ENCODE assay signal across 22 cellular contexts in genomic region chr12:89213139-89213538, GRCh38.
DNase-seq lines count a peak whose midpoint lies in the region; ATAC-seq and TF ChIP-seq lines count a peak whose summit lies in the region.
"Had no signal": no experiment of that assay in that cellular context is flagged by ENCODE, and none has a peak within 500 bp of the region (broad histone marks: within the 10 kb centered on the region; RNA-seq: fewer than 3 reads in every experiment).

No MANE protein-coding gene starts in this region.

- H3K27me3 ChIP-seq in left ventricle myocardium inferior (ENCODE audit: low read depth) (no peaks in the 10 kb centered on the region), right atrium auricular region (no peaks in the 10 kb centered on the region), breast epithelium (no peaks in the 10 kb centered on the region), thyroid gland (no peaks in the 10 kb centered on the region)

- peaks cover 0 to 18% (median 13%) of the 10 kb centered on the region in 4 donors for H3K4me1 Mint-ChIP-seq in naive thymus-derived CD8-positive, alpha-beta T cell

- ATAC-seq in mucosa of descending colon (peak; percentile 36), HG02973 (IDR thresholded peaks at IDR 0.05; ENCODE audit: unreplicated experiment) (no peak)
- no peak for ATAC-seq in naive thymus-derived CD8-positive, alpha-beta T cell
- ATAC-seq: GM12878, K562 had no signal

- H3K4me3 Mint-ChIP-seq in naive thymus-derived CD8-positive, alpha-beta T cell, result no peak overlapping the region
- H3K4me3 Mint-ChIP-seq: CD4-positive, CD25-positive, alpha-beta regulatory T cell had no signal

- no peaks in the 10 kb centered on the region for H3K36me3 Mint-ChIP-seq in naive thymus-derived CD8-positive, alpha-beta T cell
- H3K36me3 Mint-ChIP-seq: CD4-positive, CD25-positive, alpha-beta regulatory T cell had no signal

- no peak overlapping the region for H3K4me3 ChIP-seq in left ventricle myocardium inferior
- no peak overlapping the region for H3K4me3 ChIP-seq in right atrium auricular region
- no peak overlapping the region for H3K4me3 ChIP-seq in breast epithelium
- no peak overlapping the region for H3K4me3 ChIP-seq in mucosa of descending colon
- no peak overlapping the region for H3K4me3 ChIP-seq in thyroid gland (replicated peaks in 1 of 3)
- H3K4me3 ChIP-seq: GM12878, K562 had no signal

- H3K27me3 Mint-ChIP-seq in naive thymus-derived CD8-positive, alpha-beta T cell, result peaks cover 0 to 5% (median 2%) of the 10 kb centered on the region in 5 donors

- POLR2A ChIA-PET in naive thymus-derived CD8-positive, alpha-beta T cell (lab: Charles Lee), result no interaction called here

- 73 to 81% methylated on average over 1 of the region's 1 CpG for WGBS in thyroid gland, 2 donors

- no peak for TF ChIP-seq CTCF in left ventricle myocardium inferior (IDR thresholded peaks at IDR 0.05; ENCODE audit: borderline replicate concordance)
- TF ChIP-seq CTCF in right atrium auricular region (IDR thresholded peaks at IDR 0.05), result no peak
- TF ChIP-seq CTCF in breast epithelium (IDR thresholded peaks at IDR 0.05), result no peak
- no peak for TF ChIP-seq CTCF in mucosa of descending colon (IDR thresholded peaks at IDR 0.05)
- no peak for TF ChIP-seq CTCF in thyroid gland (IDR thresholded peaks at IDR 0.05)

- H3K9me3 ChIP-seq in left ventricle myocardium inferior (replicated peaks) (no peaks in the 10 kb centered on the region), right atrium auricular region (no peaks in the 10 kb centered on the region), breast epithelium (no peaks in the 10 kb centered on the region), mucosa of descending colon (no peaks in the 10 kb centered on the region), thyroid gland (no peaks in the 10 kb centered on the region)

- H3K9me3 Mint-ChIP-seq in naive thymus-derived CD8-positive, alpha-beta T cell, result no peaks in the 10 kb centered on the region
- H3K9me3 Mint-ChIP-seq: CD4-positive, CD25-positive, alpha-beta regulatory T cell had no signal

- H3K27ac Mint-ChIP-seq in naive thymus-derived CD8-positive, alpha-beta T cell, result no peak overlapping the region

- H3K36me3 ChIP-seq in left ventricle myocardium inferior, result no peaks in the 10 kb centered on the region
- no peaks in the 10 kb centered on the region for H3K36me3 ChIP-seq in right atrium auricular region
- H3K36me3 ChIP-seq in breast epithelium, result no peaks in the 10 kb centered on the region
- no peaks in the 10 kb centered on the region for H3K36me3 ChIP-seq in mucosa of descending colon (ENCODE audit: low read depth)
- H3K36me3 ChIP-seq in thyroid gland, result no peaks in the 10 kb centered on the region

- intact Hi-C loops in left ventricle myocardium inferior (cut with micrococcal nuclease), result no loop called here
- intact Hi-C loops in breast epithelium (cut with DNase I; ENCODE audit: low total_unique reads), result no loop called here
- intact Hi-C loops in mucosa of descending colon (cut with DNase I, micrococcal nuclease), result no loop called here
- intact Hi-C loops in thyroid gland (cut with DNase I), result no loop called here

- no peak for TF ChIP-seq POLR2A in breast epithelium (IDR thresholded peaks at IDR 0.05)
- no peak for TF ChIP-seq POLR2A in thyroid gland (IDR thresholded peaks at IDR 0.05)

- DNase-seq in left ventricle myocardium inferior (no peak), right atrium auricular region (ENCODE audit: low spot score) (no peak), breast epithelium (ENCODE audit: low spot score in 2 of 2) (no peak), mucosa of descending colon (no peak), thyroid gland (no peak), SW480 (ENCODE audit: low spot score) (no peak)
- no peak for DNase-seq in naive thymus-derived CD8-positive, alpha-beta T cell
- DNase-seq: AML-193; CD4-positive, CD25-positive, alpha-beta regulatory T cell; DMS79; HCEC 1CT; NCI-H1048; NCI-H146; NCI-H2081 treated with DMSO at 0.1 percent for 48 hours; NCI-H226; NCI-H526; NK-92 treated with Interleukin-12 subunit alpha and Interleukin-12 subunit beta, amount 100 ng/mL, for 24 hours; OCI-M1 had no signal

- peaks cover 17% of the 10 kb centered on the region for H3K4me1 ChIP-seq in left ventricle myocardium inferior
- no peaks in the 10 kb centered on the region for H3K4me1 ChIP-seq in right atrium auricular region
- H3K4me1 ChIP-seq in breast epithelium, result no peaks in the 10 kb centered on the region
- peaks cover 8% of the 10 kb centered on the region for H3K4me1 ChIP-seq in mucosa of descending colon (ENCODE audit: low read depth)
- peaks cover 20 to 28% of the 10 kb centered on the region in 2 donors for H3K4me1 ChIP-seq in thyroid gland

- H3K27ac ChIP-seq in left ventricle myocardium inferior (replicated peaks) (peak overlapping the region; percentile 84), right atrium auricular region (peak overlapping the region in 1 of 2 donors; percentile 11), breast epithelium (peak overlapping the region; percentile 56 to 60), thyroid gland (peak overlapping the region; percentile 9 to 56 (median 55))
- H3K27ac ChIP-seq: HL-60 had no signal
